14 cellular contexts compared by ENCODE assay signal in the genomic region with DNA sequence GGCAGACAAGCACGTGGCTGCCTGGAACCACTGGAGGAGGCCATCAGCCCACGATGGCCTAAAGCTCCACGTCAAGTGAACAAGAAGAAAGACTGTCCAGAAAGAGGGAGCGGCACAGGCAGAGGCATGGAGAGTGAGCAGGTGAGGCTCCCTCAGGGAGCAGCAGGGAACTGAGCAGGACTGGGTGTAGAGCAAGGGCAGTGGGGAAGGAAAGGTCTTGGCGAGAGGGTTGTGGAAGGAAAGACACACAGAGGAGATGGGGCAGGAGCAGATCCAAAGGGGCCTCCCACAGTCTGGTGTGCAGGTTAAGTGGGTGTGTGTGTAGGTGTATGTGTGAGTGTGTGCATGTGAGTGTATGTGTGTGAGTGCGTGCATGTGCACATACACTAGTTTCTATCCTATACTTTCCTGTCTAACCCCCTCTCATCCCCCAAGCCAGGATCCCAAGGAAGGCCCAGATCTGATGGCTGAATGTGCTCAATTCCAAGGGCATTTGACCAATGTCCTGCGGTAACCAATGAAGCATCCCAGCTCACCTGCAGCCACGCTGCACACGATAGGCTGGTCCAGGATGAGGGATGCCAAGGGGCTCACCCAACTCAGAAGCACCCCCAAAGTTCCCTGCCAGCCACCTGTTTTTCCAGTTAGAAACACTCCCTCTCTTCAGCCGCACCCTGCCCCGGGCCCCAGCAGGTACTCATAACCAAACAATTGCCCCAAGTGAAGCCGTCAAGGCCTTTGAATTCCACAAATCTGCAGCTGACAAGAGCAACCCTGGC.
"Had no signal": no experiment of that assay in that cellular context is flagged by ENCODE, and none has a peak within 500 bp of the region (broad histone marks: within the 10 kb centered on the region; RNA-seq: fewer than 3 reads in every experiment).

No MANE protein-coding gene starts in this region.

- H3K4me1 ChIP-seq: parathyroid adenoma, tibial artery had no signal

- H3K27me3 Mint-ChIP-seq: activated CD8-positive, alpha-beta T cell treated with anti-CD3 and anti-CD28 coated beads for 36 hours; central memory CD8-positive, alpha-beta T cell had no signal

- H3K27ac ChIP-seq: parathyroid adenoma, tibial artery had no signal

- H3K9me3 Mint-ChIP-seq: activated CD8-positive, alpha-beta T cell treated with anti-CD3 and anti-CD28 coated beads for 36 hours; activated naive CD4-positive, alpha-beta T cell treated with anti-CD3 and anti-CD28 coated beads for 36 hours; activated T-helper 17 cell treated with anti-CD3 and anti-CD28 coated beads, Interleukin-2, amount 50 U/mL, for 72 hours; central memory CD8-positive, alpha-beta T cell; memory B cell; nephron progenitor cell; T-helper 2 cell treated with Interferon-gamma antibody and Interleukin-4, amounts not matched to agents 5 μg/mL and 100 μg/mL, for 36 hours had no signal

- H3K27ac Mint-ChIP-seq: activated CD8-positive, alpha-beta T cell treated with anti-CD3 and anti-CD28 coated beads for 36 hours; activated naive CD4-positive, alpha-beta T cell treated with anti-CD3 and anti-CD28 coated beads for 36 hours; activated T-helper 17 cell treated with anti-CD3 and anti-CD28 coated beads, Interleukin-2, amount 50 U/mL, for 72 hours; memory B cell; nephron progenitor cell; T-helper 2 cell treated with Interferon-gamma antibody and Interleukin-4, amounts not matched to agents 5 μg/mL and 100 μg/mL, for 36 hours had no signal

- H3K9me3 ChIP-seq: tibial artery had no signal

- H3K36me3 Mint-ChIP-seq: memory B cell had no signal

- ATAC-seq: activated CD8-positive, alpha-beta T cell treated with anti-CD3 and anti-CD28 coated beads for 36 hours; activated T-helper 17 cell treated with anti-CD3 and anti-CD28 coated beads, Interleukin-2, amount 50 U/mL, for 72 hours; left lobe of liver; right cardiac atrium had no signal

- H3K4me3 ChIP-seq: tibial artery had no signal

- H3K9ac ChIP-seq: parathyroid adenoma had no signal

- H3K27me3 ChIP-seq: tibial artery had no signal

- H3K79me2 ChIP-seq: parathyroid adenoma had no signal

- DNase-seq: activated CD8-positive, alpha-beta T cell treated with anti-CD3 and anti-CD28 coated beads for 36 hours; activated naive CD4-positive, alpha-beta T cell treated with anti-CD3 and anti-CD28 coated beads for 36 hours; cortex of kidney; effector CD8-positive, alpha-beta T cell; right cardiac atrium; SW 1271; tibial artery had no signal

- H3K36me3 ChIP-seq: tibial artery had no signal

- H3K4me1 Mint-ChIP-seq: activated T-helper 17 cell treated with anti-CD3 and anti-CD28 coated beads, Interleukin-2, amount 50 U/mL, for 72 hours; central memory CD8-positive, alpha-beta T cell; memory B cell had no signal

- H2AFZ ChIP-seq: parathyroid adenoma had no signal

- H3K4me3 Mint-ChIP-seq: activated CD8-positive, alpha-beta T cell treated with anti-CD3 and anti-CD28 coated beads for 36 hours; activated naive CD4-positive, alpha-beta T cell treated with anti-CD3 and anti-CD28 coated beads for 36 hours; activated T-helper 17 cell treated with anti-CD3 and anti-CD28 coated beads, Interleukin-2, amount 50 U/mL, for 72 hours; central memory CD8-positive, alpha-beta T cell; memory B cell; T-helper 2 cell treated with Interferon-gamma antibody and Interleukin-4, amounts not matched to agents 5 μg/mL and 100 μg/mL, for 36 hours had no signal
